14 cellular contexts compared by ENCODE assay signal in the genomic region with DNA sequence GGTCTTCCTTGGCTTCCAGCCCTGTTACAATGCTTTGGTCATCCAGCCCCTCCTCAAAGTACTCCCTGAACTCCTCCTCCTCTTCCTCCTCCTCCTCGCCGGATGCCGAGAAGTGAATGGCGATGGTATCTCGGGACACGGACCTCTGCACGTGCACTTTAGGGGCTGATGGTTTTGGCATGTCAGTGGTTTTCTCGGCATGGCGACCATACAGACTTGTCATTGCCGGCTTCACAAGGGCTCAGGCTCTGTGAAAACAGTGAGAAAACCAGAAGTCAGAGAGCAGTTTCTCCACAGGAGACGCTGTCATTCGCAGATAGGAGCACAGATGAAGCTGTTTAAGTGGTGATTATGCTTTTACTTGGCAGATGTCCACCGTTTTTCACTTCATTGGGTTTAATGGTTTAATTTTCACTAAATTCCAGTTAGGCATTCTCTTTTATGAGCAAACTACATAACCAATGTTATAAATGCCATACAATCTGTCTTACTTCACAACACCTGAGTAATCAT. TPM values are rescaled to one million over a fixed set of nuclear protein-coding genes. Genes with fewer than 3 reads are reported as not detected.
DNase-seq lines count a peak whose midpoint lies in the region; ATAC-seq and TF ChIP-seq lines count a peak whose summit lies in the region.
"Had no signal": no experiment of that assay in that cellular context is flagged by ENCODE, and none has a peak within 500 bp of the region (broad histone marks: within the 10 kb centered on the region; RNA-seq: fewer than 3 reads in every experiment).

No MANE protein-coding gene starts in this region.

- H3K27me3 ChIP-seq in left ventricle myocardium inferior (ENCODE audit: low read depth), result no peaks in the 10 kb centered on the region
- no peaks in the 10 kb centered on the region for H3K27me3 ChIP-seq in right cardiac atrium (ENCODE audit: control insufficient read depth, insufficient read depth)
- H3K27me3 ChIP-seq in gastrocnemius medialis, result no peaks in the 10 kb centered on the region
- no peaks in the 10 kb centered on the region for H3K27me3 ChIP-seq in tibial nerve
- no peaks in the 10 kb centered on the region for H3K27me3 ChIP-seq in CD4-positive, alpha-beta memory T cell (ENCODE audit: insufficient read depth, low read length)
- H3K27me3 ChIP-seq: ovary had no signal

- no peak for ATAC-seq in right cardiac atrium
- ATAC-seq in gastrocnemius medialis, result no peak

- CTCF ChIA-PET in CD4-positive, alpha-beta memory T cell (lab: Charles Lee; ENCODE audit: partially characterized antibody), result no interaction called here

- no peak overlapping the region for H3K4me3 ChIP-seq in left ventricle myocardium inferior
- H3K4me3 ChIP-seq in right cardiac atrium (ENCODE audit: low read length), result no peak overlapping the region
- H3K4me3 ChIP-seq in gastrocnemius medialis, result no peak overlapping the region
- no peak overlapping the region for H3K4me3 ChIP-seq in tibial nerve
- H3K4me3 ChIP-seq in CD4-positive, alpha-beta memory T cell (ENCODE audit: low read length in 2 of 2), result no peak overlapping the region
- H3K4me3 ChIP-seq: ovary had no signal

- H3K36me3 ChIP-seq in left ventricle myocardium inferior (peaks cover 27% of the 10 kb centered on the region), gastrocnemius medialis (peaks cover 0 to 24% of the 10 kb centered on the region in 2 donors), tibial nerve (peaks cover 0 to 27% (median 0%) of the 10 kb centered on the region in 3 donors)
- H3K36me3 ChIP-seq in CD4-positive, alpha-beta memory T cell (ENCODE audit: insufficient read depth, low read length), result no peaks in the 10 kb centered on the region
- H3K36me3 ChIP-seq: ovary had no signal

- peaks cover 25 to 27% of the 10 kb centered on the region in 2 donors for H3K36me3 Mint-ChIP-seq in CD4-positive, alpha-beta memory T cell

- no peak for TF ChIP-seq EP300 in tibial nerve (IDR thresholded peaks at IDR 0.05)

- H3K4me1 Mint-ChIP-seq in CD4-positive, alpha-beta memory T cell, result peaks cover 0 to 7% (median 3%) of the 10 kb centered on the region in 4 donors

- H3K9me3 Mint-ChIP-seq in CD4-positive, alpha-beta memory T cell, result no peaks in the 10 kb centered on the region
- H3K9me3 Mint-ChIP-seq: activated naive CD4-positive, alpha-beta T cell treated with anti-CD3 and anti-CD28 coated beads, Interleukin-2, amount 10 ng/mL, durations not matched to agents 7 days and 5 days had no signal

- H3K9me3 ChIP-seq in left ventricle myocardium inferior (replicated peaks) (no peaks in the 10 kb centered on the region), right cardiac atrium (ENCODE audit: control insufficient read depth, low read length) (no peaks in the 10 kb centered on the region), gastrocnemius medialis (no peaks in the 10 kb centered on the region), tibial nerve (no peaks in the 10 kb centered on the region)
- no peaks in the 10 kb centered on the region for H3K9me3 ChIP-seq in CD4-positive, alpha-beta memory T cell (ENCODE audit: control insufficient read depth in 1 of 2, low read length in 2 of 2)
- H3K9me3 ChIP-seq: ovary had no signal

- WGBS in right cardiac atrium, result 61% methylated on average over 13 of the region's 13 CpGs
- 90 to 92% methylated on average over 13 of the region's 13 CpGs for WGBS in tibial nerve, 2 donors

- H3K27ac ChIP-seq in left ventricle myocardium inferior (replicated peaks) (peak overlapping the region; percentile 87), right cardiac atrium (ENCODE audit: low read length) (no peak overlapping the region), gastrocnemius medialis (peak overlapping the region in 3 of 4 donors; percentile 80 to 90 (median 89)), tibial nerve (no peak overlapping the region)
- H3K27ac ChIP-seq in CD4-positive, alpha-beta memory T cell (ENCODE audit: low read depth, low read length), result no peak overlapping the region
- H3K27ac ChIP-seq: epithelial cell of prostate, ovary had no signal

- in situ Hi-C loops in gastrocnemius medialis (cut with MboI; ENCODE audit: low sequenced_read_pairs in 4 of 4), result no loop called here

- TF ChIP-seq POLR2A in erythroblast (IDR thresholded peaks at IDR 0.05; ENCODE audit: low read length), result no peak
- no peak for TF ChIP-seq POLR2A in gastrocnemius medialis (IDR thresholded peaks at IDR 0.05)
- no peak for TF ChIP-seq POLR2A in tibial nerve (IDR thresholded peaks at IDR 0.05)

- intact Hi-C loops in left ventricle myocardium inferior (cut with micrococcal nuclease), result no loop called here
- intact Hi-C loops in right cardiac atrium (cut with DNase I), result no loop called here
- intact Hi-C loops in gastrocnemius medialis (cut with DNase I; ENCODE audit: low total_unique reads), result no loop called here
- intact Hi-C loops in CD4-positive, alpha-beta memory T cell (cut with micrococcal nuclease), result no loop called here

- H3K27me3 Mint-ChIP-seq in CD4-positive, alpha-beta memory T cell, result no peaks in the 10 kb centered on the region
- H3K27me3 Mint-ChIP-seq: activated naive CD4-positive, alpha-beta T cell treated with anti-CD3 and anti-CD28 coated beads, Interleukin-2, amount 10 ng/mL, durations not matched to agents 7 days and 5 days had no signal

- POLR2A ChIA-PET in CD4-positive, alpha-beta memory T cell (lab: Charles Lee; ENCODE audit: partially characterized antibody), result interaction anchor here (0.6 kb wide), 1 partner anchor 507 kb away, joined by 3 read pairs; no protein-coding TSS in a partner anchor

- H3K4me1 ChIP-seq in left ventricle myocardium inferior (peaks cover 67% of the 10 kb centered on the region), right cardiac atrium (ENCODE audit: control insufficient read depth, insufficient read depth, low read length) (peaks cover 32% of the 10 kb centered on the region), gastrocnemius medialis (peaks cover 46 to 75% of the 10 kb centered on the region in 2 donors), tibial nerve (peaks cover 0 to 34% (median 18%) of the 10 kb centered on the region in 4 donors)
- H3K4me1 ChIP-seq in CD4-positive, alpha-beta memory T cell (ENCODE audit: insufficient read depth, low read length), result no peaks in the 10 kb centered on the region

- H3K4me3 Mint-ChIP-seq in CD4-positive, alpha-beta memory T cell, result no peak overlapping the region
- H3K4me3 Mint-ChIP-seq: activated naive CD4-positive, alpha-beta T cell treated with anti-CD3 and anti-CD28 coated beads, Interleukin-2, amount 10 ng/mL, durations not matched to agents 7 days and 5 days had no signal

- TF ChIP-seq CTCF in left ventricle myocardium inferior (IDR thresholded peaks at IDR 0.05; ENCODE audit: borderline replicate concordance) (no peak), gastrocnemius medialis (IDR thresholded peaks at IDR 0.05 in 4 of 5, conservative IDR thresholded peaks at IDR 0.05 in 1 of 5) (no peak), tibial nerve (IDR thresholded peaks at IDR 0.05) (no peak)

- no peak overlapping the region for H3K27ac Mint-ChIP-seq in CD4-positive, alpha-beta memory T cell
- H3K27ac Mint-ChIP-seq: activated naive CD4-positive, alpha-beta T cell treated with anti-CD3 and anti-CD28 coated beads, Interleukin-2, amount 10 ng/mL, durations not matched to agents 7 days and 5 days had no signal

- DNase-seq in left ventricle myocardium inferior, result no peak
- DNase-seq in right cardiac atrium, result no peak
- peak; percentile 92 for DNase-seq in OCI-M1 (lab: John Stamatoyannopoulos, UW)
- DNase-seq in erythroblast (lab: John Stamatoyannopoulos, UW), result peak; percentile 92 to 95
- no peak for DNase-seq in gastrocnemius medialis
- DNase-seq in tibial nerve (ENCODE audit: low spot score in 2 of 2), result no peak
- DNase-seq in CD4-positive, alpha-beta memory T cell, result no peak
- no peak for DNase-seq in activated CD4-positive, CD25-positive, alpha-beta regulatory T cell (lab: John Stamatoyannopoulos, UW)
- DNase-seq: activated naive CD4-positive, alpha-beta T cell treated with anti-CD3 and anti-CD28 coated beads, Interleukin-2, amount 10 ng/mL, durations not matched to agents 7 days and 5 days; Calu3; central memory CD4-positive, alpha-beta T cell; NCI-H1436; ovary had no signal

RNA-seq across cellular contexts. Expression of a gene that starts 49.0 kb away (rescaled TPM):
- total RNA-seq in left ventricle myocardium inferior, result 58.0 TPM
- 10 to 100 TPM; 42.6 to 56.8 (median 46.6) TPM for total RNA-seq in right cardiac atrium
- 21.4 TPM for polyA plus RNA-seq in right cardiac atrium
- 10 to 100 TPM; 39.0 to 91.1 (median 77.4) TPM for total RNA-seq in gastrocnemius medialis
- total RNA-seq in tibial nerve, result 100 to 1,000 TPM in 1 of 4 donors, 10 to 100 TPM in 3; 32.6 to 110 (median 59.7) TPM
- 10 to 100 TPM; 12.6 to 13.1 TPM for total RNA-seq in CD4-positive, alpha-beta memory T cell
- 1 to 10 TPM; 7.9 to 8.7 TPM for polyA plus RNA-seq in CD4-positive, alpha-beta memory T cell

Comparison
In these comparisons a context has a peak if more than half of its experiments do, and no peak if none do; other contexts are left out.
1. H3K27ac ChIP-seq: peak in left ventricle myocardium inferior (single experiment) and gastrocnemius medialis (3 of 4); none in right cardiac atrium (single experiment), tibial nerve (0 of 4) and CD4-positive, alpha-beta memory T cell (single experiment).
2. DNase-seq: peak in OCI-M1 (single experiment) and erythroblast (2 of 2); none in left ventricle myocardium inferior (single experiment), right cardiac atrium (0 of 3), gastrocnemius medialis (0 of 2), tibial nerve (0 of 2), CD4-positive, alpha-beta memory T cell (0 of 5) and activated CD4-positive, CD25-positive, alpha-beta regulatory T cell (0 of 4).